In the genomic region with DNA sequence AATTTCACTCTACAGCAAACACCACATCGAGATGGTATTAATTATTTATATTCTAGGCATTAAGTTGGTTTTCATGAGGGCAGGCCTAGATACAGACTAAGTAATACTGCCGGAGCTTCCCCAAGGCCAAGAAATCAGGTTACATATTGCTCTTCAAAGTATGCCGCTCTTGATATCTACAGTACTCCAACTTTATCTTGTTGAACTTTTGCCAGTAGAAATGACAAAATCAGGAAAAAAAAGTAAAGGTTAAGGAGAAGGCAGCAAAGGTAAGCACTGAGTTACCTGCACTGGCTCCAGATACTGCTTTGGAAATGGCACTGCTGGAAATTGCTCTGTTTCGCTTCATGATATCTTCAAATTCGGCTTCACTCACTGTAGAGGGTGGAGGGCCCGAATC, we compare ENCODE assay signal across 20 cellular contexts.
"Had no signal": no experiment of that assay in that cellular context is flagged by ENCODE, and none has a peak within 500 bp of the region (broad histone marks: within the 10 kb centered on the region; RNA-seq: fewer than 3 reads in every experiment).

No MANE protein-coding gene starts in this region.

- DNase-seq: activated CD4-positive, alpha-beta T cell treated with anti-CD3 and anti-CD28 coated beads, Interleukin-2, amount 10 ng/mL, durations not matched to agents 24 days and 14 days; activated CD8-positive, alpha-beta memory T cell treated with anti-CD3 and anti-CD28 coated beads for 24 hours; activated naive CD4-positive, alpha-beta T cell; adrenal gland; central memory CD4-positive, alpha-beta T cell; effector memory CD8-positive, alpha-beta T cell; glutamatergic neuron; kidney glomerular epithelial cell; left lung; naive B cell; retina; sigmoid colon; stimulated activated CD4-positive, alpha-beta T cell treated with anti-CD3 and anti-CD28 coated beads, Interleukin-15, amount 100 ng/mL, for 24 hours; stimulated activated naive CD4-positive, alpha-beta T cell; upper lobe of left lung had no signal

- ATAC-seq: activated CD4-positive, CD25-positive, alpha-beta regulatory T cell treated with anti-CD3 and anti-CD28 coated beads, Interleukin-2, amount 50 U/mL, for 24 hours; effector memory CD8-positive, alpha-beta T cell; esophagus mucosa; left lung had no signal

- H3K27me3 Mint-ChIP-seq: activated CD4-positive, alpha-beta T cell treated with anti-CD3 and anti-CD28 coated beads, Interleukin-2, amount 10 ng/mL, durations not matched to agents 24 days and 14 days; effector memory CD8-positive, alpha-beta T cell; naive B cell; progenitor cell of endocrine pancreas had no signal

- H3K4me3 Mint-ChIP-seq: activated CD4-positive, alpha-beta T cell treated with anti-CD3 and anti-CD28 coated beads, Interleukin-2, amount 10 ng/mL, durations not matched to agents 24 days and 14 days; effector memory CD8-positive, alpha-beta T cell; naive B cell; neural progenitor cell had no signal

- H3K4me1 Mint-ChIP-seq: neural progenitor cell had no signal

- H3K9me3 Mint-ChIP-seq: activated CD4-positive, alpha-beta T cell treated with anti-CD3 and anti-CD28 coated beads, Interleukin-2, amount 10 ng/mL, durations not matched to agents 24 days and 14 days; effector memory CD8-positive, alpha-beta T cell; naive B cell; neural progenitor cell had no signal

- H3K27ac Mint-ChIP-seq: activated CD4-positive, alpha-beta T cell treated with anti-CD3 and anti-CD28 coated beads, Interleukin-2, amount 10 ng/mL, durations not matched to agents 24 days and 14 days; neural progenitor cell; progenitor cell of endocrine pancreas had no signal

- H3K9me3 ChIP-seq: adrenal gland, ascending aorta, left lung, sigmoid colon, upper lobe of left lung had no signal
